In genomic region chr7:120867932-120868331, GRCh38 we compare ENCODE assay signal across 11 cellular contexts. TPM values are rescaled to one million over a fixed set of nuclear protein-coding genes. Genes with fewer than 3 reads are reported as not detected.
DNase-seq lines count a peak whose midpoint lies in the region; ATAC-seq and TF ChIP-seq lines count a peak whose summit lies in the region.
"Had no signal": no experiment of that assay in that cellular context is flagged by ENCODE, and none has a peak within 500 bp of the region (broad histone marks: within the 10 kb centered on the region; RNA-seq: fewer than 3 reads in every experiment).

No MANE protein-coding gene starts in this region.

- H3K4me1 ChIP-seq in endodermal cell (ENCODE audit: control insufficient read depth, insufficient read depth, low read length), result peaks cover 6% of the 10 kb centered on the region

- H3K27ac ChIP-seq in endodermal cell (ENCODE audit: low read depth, low read length), result no peak overlapping the region
- H3K27ac ChIP-seq: KMS-11 had no signal

- H3K27me3 ChIP-seq in endodermal cell (ENCODE audit: control insufficient read depth, insufficient read depth, low read length, poor library complexity, severe bottlenecking), result no peaks in the 10 kb centered on the region

- H3K9ac ChIP-seq in endodermal cell (ENCODE audit: extremely low read depth, low read length, poor library complexity, severe bottlenecking), result no peak overlapping the region
- H3K9ac ChIP-seq: KMS-11 had no signal

- H3K4me3 Mint-ChIP-seq in stimulated activated memory B cell treated with anti-CD40 and anti-IgM and Interleukin-4, amounts not matched to agents 10 μg/mL and 1 μg/mL and 100 μg/mL, for 72 hours, result no peak overlapping the region
- no peak overlapping the region for H3K4me3 Mint-ChIP-seq in endodermal cell
- H3K4me3 Mint-ChIP-seq: activated naive CD8-positive, alpha-beta T cell had no signal

- H3K4me3 ChIP-seq in endodermal cell (ENCODE audit: low read length), result no peak overlapping the region

- H3K27me3 Mint-ChIP-seq in stimulated activated memory B cell treated with anti-CD40 and anti-IgM and Interleukin-4, amounts not matched to agents 10 μg/mL and 1 μg/mL and 100 μg/mL, for 72 hours, result peaks cover 26% of the 10 kb centered on the region
- H3K27me3 Mint-ChIP-seq in endodermal cell (ENCODE audit: insufficient read depth), result no peaks in the 10 kb centered on the region

- peak; percentile 61 for DNase-seq in T1000 (lab: John Stamatoyannopoulos, UW)
- no peak for DNase-seq in epidermal melanocyte (ENCODE audit: insufficient read length, low spot score)
- DNase-seq in amygdala (lab: John Stamatoyannopoulos, UW), result no peak
- no peak for DNase-seq in endodermal cell
- DNase-seq: NCI-H2081 treated with DMSO at 0.1 percent for 48 hours, T-helper 1 cell had no signal

- H3K36me3 Mint-ChIP-seq in stimulated activated memory B cell treated with anti-CD40 and anti-IgM and Interleukin-4, amounts not matched to agents 10 μg/mL and 1 μg/mL and 100 μg/mL, for 72 hours, result no peaks in the 10 kb centered on the region
- no peaks in the 10 kb centered on the region for H3K36me3 Mint-ChIP-seq in endodermal cell (ENCODE audit: low read depth)
- H3K36me3 Mint-ChIP-seq: activated naive CD8-positive, alpha-beta T cell had no signal

- no peak for TF ChIP-seq CTCF in endodermal cell (conservative IDR thresholded peaks at IDR 0.05)

- H3K27ac Mint-ChIP-seq in stimulated activated memory B cell treated with anti-CD40 and anti-IgM and Interleukin-4, amounts not matched to agents 10 μg/mL and 1 μg/mL and 100 μg/mL, for 72 hours, result no peak overlapping the region
- H3K27ac Mint-ChIP-seq in endodermal cell, result no peak overlapping the region
- H3K27ac Mint-ChIP-seq: activated naive CD8-positive, alpha-beta T cell had no signal

- ATAC-seq in GM18909 (IDR thresholded peaks at IDR 0.05; ENCODE audit: poor library complexity, unreplicated experiment) (peak; percentile 66), HG02852 (IDR thresholded peaks at IDR 0.05; ENCODE audit: unreplicated experiment) (peak; percentile 40)
- peak; percentile 54 for ATAC-seq in stimulated activated memory B cell treated with anti-CD40 and anti-IgM and Interleukin-4, amounts not matched to agents 10 μg/mL and 1 μg/mL and 100 μg/mL, for 72 hours

- H3K9me3 ChIP-seq in endodermal cell (ENCODE audit: control insufficient read depth, low read length), result no peaks in the 10 kb centered on the region

- H3K4me1 Mint-ChIP-seq in stimulated activated memory B cell treated with anti-CD40 and anti-IgM and Interleukin-4, amounts not matched to agents 10 μg/mL and 1 μg/mL and 100 μg/mL, for 72 hours, result no peaks in the 10 kb centered on the region
- peaks cover 4% of the 10 kb centered on the region for H3K4me1 Mint-ChIP-seq in endodermal cell

- no peaks in the 10 kb centered on the region for H3K36me3 ChIP-seq in endodermal cell (ENCODE audit: control insufficient read depth, insufficient read depth, low read length)

- H3K9me3 Mint-ChIP-seq in stimulated activated memory B cell treated with anti-CD40 and anti-IgM and Interleukin-4, amounts not matched to agents 10 μg/mL and 1 μg/mL and 100 μg/mL, for 72 hours, result no peaks in the 10 kb centered on the region
- H3K9me3 Mint-ChIP-seq in endodermal cell, result no peaks in the 10 kb centered on the region

- WGBS in endodermal cell (ENCODE audit: insufficient coverage in 1 of 2, insufficient read length in 1 of 2), 2 experiments, result 97 to 100% methylated on average over 1 of the region's 1 CpG

RNA-seq across cellular contexts. Expression of gene TSPAN12, which starts 10.0 kb away (rescaled TPM):
- 10 to 100 TPM; 35.6 to 50.3 TPM for total RNA-seq in endodermal cell
- polyA plus RNA-seq in endodermal cell (2013, experiment 1 of 2), result 23.5 TPM
- polyA plus RNA-seq in endodermal cell (2013, experiment 2 of 2), result 29.6 TPM
